ENCODE assay signal across 14 cellular contexts in genomic region chr11:95296165-95296564, GRCh38.
DNase-seq lines count a peak whose midpoint lies in the region; ATAC-seq and TF ChIP-seq lines count a peak whose summit lies in the region.
"Had no signal": no experiment of that assay in that cellular context is flagged by ENCODE, and none has a peak within 500 bp of the region (broad histone marks: within the 10 kb centered on the region; RNA-seq: fewer than 3 reads in every experiment).

No MANE protein-coding gene starts in this region.

- DNase-seq in astrocyte of the hippocampus (ENCODE audit: low read depth, low spot score) (peak; percentile 66), posterior cingulate gyrus (no peak), colonic mucosa (no peak), COLO829 (ENCODE audit: low spot score) (no peak)
- DNase-seq in activated T-cell treated with anti-CD3 and anti-CD28 coated beads, Interleukin-2, amount 50 U/mL, for 72 hours: no peak
- DNase-seq: activated CD4-positive, alpha-beta memory T cell treated with anti-CD3 and anti-CD28 coated beads, Interleukin-2, amount 10 ng/mL, durations not matched to agents 7 days and 5 days; DND-41; NCI-H526; stimulated activated CD4-positive, alpha-beta T cell treated with anti-CD3 and anti-CD28 coated beads, Interleukin-12 subunit alpha, Interleukin-12 subunit beta, amount 100 ng/mL, for 4 hours; stimulated activated naive CD8-positive, alpha-beta T cell treated with anti-CD3 and anti-CD28 coated beads, Interleukin-15, amount 100 ng/mL, for 72 hours had no signal

- H3K4me1 Mint-ChIP-seq in stimulated activated memory B cell treated with anti-CD40 and anti-IgM and Interleukin-4, amounts not matched to agents 10 μg/mL and 1 μg/mL and 100 μg/mL, for 72 hours: peaks cover 41% of the 10 kb centered on the region
- peaks cover 30% of the 10 kb centered on the region for H3K4me1 Mint-ChIP-seq in activated T-cell treated with anti-CD3 and anti-CD28 coated beads, Interleukin-2, amount 50 U/mL, for 72 hours (ENCODE audit: low read depth)

- H3K27ac Mint-ChIP-seq in stimulated activated memory B cell treated with anti-CD40 and anti-IgM and Interleukin-4, amounts not matched to agents 10 μg/mL and 1 μg/mL and 100 μg/mL, for 72 hours: peak overlapping the region; percentile 79
- no peak overlapping the region for H3K27ac Mint-ChIP-seq in activated T-cell treated with anti-CD3 and anti-CD28 coated beads, Interleukin-2, amount 50 U/mL, for 72 hours
- H3K27ac Mint-ChIP-seq: activated CD4-positive, alpha-beta memory T cell treated with anti-CD3 and anti-CD28 coated beads, Interleukin-2, amount 10 ng/mL, durations not matched to agents 7 days and 5 days; stimulated activated naive CD8-positive, alpha-beta T cell treated with anti-CD3 and anti-CD28 coated beads, Interleukin-15, amount 100 ng/mL, for 72 hours had no signal

- no peaks in the 10 kb centered on the region for H3K9me3 Mint-ChIP-seq in stimulated activated memory B cell treated with anti-CD40 and anti-IgM and Interleukin-4, amounts not matched to agents 10 μg/mL and 1 μg/mL and 100 μg/mL, for 72 hours
- no peaks in the 10 kb centered on the region for H3K9me3 Mint-ChIP-seq in activated T-cell treated with anti-CD3 and anti-CD28 coated beads, Interleukin-2, amount 50 U/mL, for 72 hours
- H3K9me3 Mint-ChIP-seq: activated CD4-positive, alpha-beta memory T cell treated with anti-CD3 and anti-CD28 coated beads, Interleukin-2, amount 10 ng/mL, durations not matched to agents 7 days and 5 days; stimulated activated naive CD8-positive, alpha-beta T cell treated with anti-CD3 and anti-CD28 coated beads, Interleukin-15, amount 100 ng/mL, for 72 hours had no signal

- no peak overlapping the region for H3K4me3 ChIP-seq in colonic mucosa

- H3K9ac ChIP-seq in colonic mucosa (ENCODE audit: low read depth in 2 of 2, low read length in 2 of 2): no peak overlapping the region

- H3K9me3 ChIP-seq in colonic mucosa: no peaks in the 10 kb centered on the region

- H3K36me3 Mint-ChIP-seq in stimulated activated memory B cell treated with anti-CD40 and anti-IgM and Interleukin-4, amounts not matched to agents 10 μg/mL and 1 μg/mL and 100 μg/mL, for 72 hours: no peaks in the 10 kb centered on the region
- H3K36me3 Mint-ChIP-seq in activated T-cell treated with anti-CD3 and anti-CD28 coated beads, Interleukin-2, amount 50 U/mL, for 72 hours (ENCODE audit: insufficient read depth in 2 of 2): no peaks in the 10 kb centered on the region

- H3K27ac ChIP-seq in colonic mucosa: no peak overlapping the region

- no peak for TF ChIP-seq CTCF in colonic mucosa (IDR thresholded peaks at IDR 0.05)

- ATAC-seq in GM19438 (IDR thresholded peaks at IDR 0.05; ENCODE audit: low read depth, unreplicated experiment) (peak; percentile 7), HG03354 (IDR thresholded peaks at IDR 0.05; ENCODE audit: poor library complexity, severe bottlenecking, unreplicated experiment) (peak; percentile 12)
- ATAC-seq in stimulated activated memory B cell treated with anti-CD40 and anti-IgM and Interleukin-4, amounts not matched to agents 10 μg/mL and 1 μg/mL and 100 μg/mL, for 72 hours: peak; percentile 28
- ATAC-seq in activated T-cell treated with anti-CD3 and anti-CD28 coated beads, Interleukin-2, amount 50 U/mL, for 72 hours (replicated peaks in 1 of 2): no peak
- ATAC-seq: HepG2; stimulated activated naive CD8-positive, alpha-beta T cell treated with anti-CD3 and anti-CD28 coated beads, Interleukin-15, amount 100 ng/mL, for 72 hours had no signal

- no peaks in the 10 kb centered on the region for H3K27me3 Mint-ChIP-seq in stimulated activated memory B cell treated with anti-CD40 and anti-IgM and Interleukin-4, amounts not matched to agents 10 μg/mL and 1 μg/mL and 100 μg/mL, for 72 hours
- H3K27me3 Mint-ChIP-seq in activated T-cell treated with anti-CD3 and anti-CD28 coated beads, Interleukin-2, amount 50 U/mL, for 72 hours (ENCODE audit: low read depth): no peaks in the 10 kb centered on the region
- H3K27me3 Mint-ChIP-seq: stimulated activated naive CD8-positive, alpha-beta T cell treated with anti-CD3 and anti-CD28 coated beads, Interleukin-15, amount 100 ng/mL, for 72 hours had no signal

- no peak overlapping the region for H3K4me3 Mint-ChIP-seq in stimulated activated memory B cell treated with anti-CD40 and anti-IgM and Interleukin-4, amounts not matched to agents 10 μg/mL and 1 μg/mL and 100 μg/mL, for 72 hours
- no peak overlapping the region for H3K4me3 Mint-ChIP-seq in activated T-cell treated with anti-CD3 and anti-CD28 coated beads, Interleukin-2, amount 50 U/mL, for 72 hours
- H3K4me3 Mint-ChIP-seq: activated CD4-positive, alpha-beta memory T cell treated with anti-CD3 and anti-CD28 coated beads, Interleukin-2, amount 10 ng/mL, durations not matched to agents 7 days and 5 days; stimulated activated naive CD8-positive, alpha-beta T cell treated with anti-CD3 and anti-CD28 coated beads, Interleukin-15, amount 100 ng/mL, for 72 hours had no signal

- no peaks in the 10 kb centered on the region for H3K27me3 ChIP-seq in colonic mucosa

- H3K4me1 ChIP-seq in colonic mucosa: peaks cover 9% of the 10 kb centered on the region

- intact Hi-C loops in posterior cingulate gyrus (cut with DNase I) (no loop called here), colonic mucosa (cut with DNase I) (no loop called here)

- no peaks in the 10 kb centered on the region for H3K36me3 ChIP-seq in colonic mucosa

Comparison
In these comparisons a context has a peak if more than half of its experiments do, and no peak if none do; other contexts are left out.
1. ATAC-seq: peak in GM19438 (single experiment), HG03354 (single experiment) and stimulated activated memory B cell treated with anti-CD40 and anti-IgM and Interleukin-4, amounts not matched to agents 10 μg/mL and 1 μg/mL and 100 μg/mL, for 72 hours (single experiment); none in activated T-cell treated with anti-CD3 and anti-CD28 coated beads, Interleukin-2, amount 50 U/mL, for 72 hours (0 of 2).